In genomic region chr21:7949882-7950281, GRCh38 we compare ENCODE assay signal across 2 cellular contexts.
TF ChIP-seq lines count a peak whose summit lies in the region.
"Not testable (repeated sequence)": the region's sequence is repeated elsewhere in the genome, so short reads cannot be mapped to it uniquely, and the experiment has no call there.

No MANE protein-coding gene starts in this region.

TF ChIP-seq in H1, 55 proteins besides CTCF, POLR2A, EP300 and RAD21:
- 0 out of 2 replicates have a peak, but pooled peaks have one; percentile 35 for TF ChIP-seq CBX5 (IDR thresholded peaks at IDR 0.05; ENCODE audit: low read depth, low read length)

TF ChIP-seq in HepG2, 621 proteins besides CTCF, POLR2A, EP300 and RAD21:
- TF ChIP-seq FOXK2 (IDR thresholded peaks at IDR 0.05) (0 out of 2 replicates have a peak, but pooled peaks have one; percentile 3), RAD51 (IDR thresholded peaks at IDR 0.05; ENCODE audit: borderline replicate concordance) (0 out of 2 replicates have a peak, but pooled peaks have one; percentile 3), ARNT (IDR thresholded peaks at IDR 0.05) (0 out of 2 replicates have a peak, but pooled peaks have one; percentile 28), SP1 (IDR thresholded peaks at IDR 0.05) (0 out of 2 replicates have a peak, but pooled peaks have one; percentile 7), IKZF1 (IDR thresholded peaks at IDR 0.05) (peak; percentile 53; the same call in 1 of the 2 replicates), SOX6 (IDR thresholded peaks at IDR 0.05) (0 out of 2 replicates have a peak, but pooled peaks have one; percentile 8), NBN (conservative IDR thresholded peaks at IDR 0.05) (peak; percentile 90; the same call in 1 of the 2 replicates), TRIM22 (IDR thresholded peaks at IDR 0.05) (0 out of 2 replicates have a peak, but pooled peaks have one; percentile 71)
- not testable (repeated sequence) for TF ChIP-seq SP1, SOX6 (CRISPR knock-in tag; IDR thresholded peaks at IDR 0.05)
TF ChIP-seq in HepG2: peak in this region for 8; not testable (repeated sequence) for 613.
